In the genomic region with DNA sequence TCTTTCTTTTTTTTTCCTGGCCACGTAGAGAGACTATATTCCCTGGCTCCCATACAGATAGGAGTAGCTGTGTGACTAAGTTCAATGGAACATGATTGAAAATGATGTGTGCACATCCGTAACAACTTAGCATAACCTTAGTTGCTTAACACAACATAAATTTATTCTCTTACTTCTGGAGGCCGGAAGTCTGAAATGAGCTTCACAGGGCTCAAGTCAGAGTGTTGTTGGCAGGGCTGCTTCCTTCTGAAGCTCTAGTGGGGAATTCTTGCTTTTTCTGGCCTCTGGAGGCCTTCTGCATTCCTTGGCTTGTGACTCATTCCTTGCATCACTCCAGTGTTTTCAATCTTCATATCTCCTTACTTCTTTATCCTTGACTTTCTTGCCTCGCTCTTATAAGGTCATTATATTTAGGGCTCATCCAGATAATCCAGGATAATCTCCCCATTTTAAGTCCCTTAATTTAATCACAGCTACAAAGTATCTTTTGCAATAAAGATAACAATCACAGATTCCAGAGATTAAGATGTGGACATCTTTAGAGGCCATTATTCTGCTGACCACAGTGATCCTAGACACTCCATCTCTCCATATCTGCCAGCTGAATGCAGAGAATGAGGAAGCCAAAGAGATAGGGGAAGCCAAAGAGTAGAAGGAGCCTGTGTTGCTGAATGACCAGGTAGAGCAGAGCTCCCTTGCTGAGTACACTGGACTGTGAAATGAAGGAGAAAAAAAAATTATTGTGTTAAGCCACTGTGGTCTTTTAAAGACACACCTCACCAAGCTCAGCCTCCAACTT, we compare ENCODE assay signal across 1 cellular context.
TF ChIP-seq lines count a peak whose summit lies in the region.

No MANE protein-coding gene starts in this region.

TF ChIP-seq in WTC11, 78 proteins besides CTCF, POLR2A, EP300 and RAD21 (continued from another document):
- TF ChIP-seq, protein P1, sequence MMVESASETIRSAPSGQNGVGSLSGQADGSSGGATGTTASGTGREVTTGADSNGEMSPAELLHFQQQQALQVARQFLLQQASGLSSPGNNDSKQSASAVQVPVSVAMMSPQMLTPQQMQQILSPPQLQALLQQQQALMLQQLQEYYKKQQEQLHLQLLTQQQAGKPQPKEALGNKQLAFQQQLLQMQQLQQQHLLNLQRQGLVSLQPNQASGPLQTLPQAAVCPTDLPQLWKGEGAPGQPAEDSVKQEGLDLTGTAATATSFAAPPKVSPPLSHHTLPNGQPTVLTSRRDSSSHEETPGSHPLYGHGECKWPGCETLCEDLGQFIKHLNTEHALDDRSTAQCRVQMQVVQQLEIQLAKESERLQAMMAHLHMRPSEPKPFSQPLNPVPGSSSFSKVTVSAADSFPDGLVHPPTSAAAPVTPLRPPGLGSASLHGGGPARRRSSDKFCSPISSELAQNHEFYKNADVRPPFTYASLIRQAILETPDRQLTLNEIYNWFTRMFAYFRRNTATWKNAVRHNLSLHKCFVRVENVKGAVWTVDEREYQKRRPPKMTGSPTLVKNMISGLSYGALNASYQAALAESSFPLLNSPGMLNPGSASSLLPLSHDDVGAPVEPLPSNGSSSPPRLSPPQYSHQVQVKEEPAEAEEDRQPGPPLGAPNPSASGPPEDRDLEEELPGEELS (CRISPR knock-in tag; IDR thresholded peaks at IDR 0.05): no peak
- TF ChIP-seq ZNF138 (CRISPR knock-in tag; conservative IDR thresholded peaks at IDR 0.05) (no peak), ELF4 (CRISPR knock-in tag; IDR thresholded peaks at IDR 0.05; ENCODE audit: low read depth) (no peak), NFYB (CRISPR knock-in tag; conservative IDR thresholded peaks at IDR 0.05; ENCODE audit: low read depth) (no peak), ZNF396 (CRISPR knock-in tag; IDR thresholded peaks at IDR 0.05; ENCODE audit: borderline replicate concordance) (no peak), MYBL2 (CRISPR knock-in tag; IDR thresholded peaks at IDR 0.05) (no peak), JAZF1 (CRISPR knock-in tag; IDR thresholded peaks at IDR 0.05) (no peak), ZNF219 (CRISPR knock-in tag; IDR thresholded peaks at IDR 0.05; ENCODE audit: borderline replicate concordance) (no peak)
- TF ChIP-seq, protein P2, sequence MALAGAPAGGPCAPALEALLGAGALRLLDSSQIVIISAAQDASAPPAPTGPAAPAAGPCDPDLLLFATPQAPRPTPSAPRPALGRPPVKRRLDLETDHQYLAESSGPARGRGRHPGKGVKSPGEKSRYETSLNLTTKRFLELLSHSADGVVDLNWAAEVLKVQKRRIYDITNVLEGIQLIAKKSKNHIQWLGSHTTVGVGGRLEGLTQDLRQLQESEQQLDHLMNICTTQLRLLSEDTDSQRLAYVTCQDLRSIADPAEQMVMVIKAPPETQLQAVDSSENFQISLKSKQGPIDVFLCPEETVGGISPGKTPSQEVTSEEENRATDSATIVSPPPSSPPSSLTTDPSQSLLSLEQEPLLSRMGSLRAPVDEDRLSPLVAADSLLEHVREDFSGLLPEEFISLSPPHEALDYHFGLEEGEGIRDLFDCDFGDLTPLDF (CRISPR knock-in tag; IDR thresholded peaks at IDR 0.05): no peak
TF ChIP-seq in WTC11: peak in this region for 0.
